In genomic region chr10:102504179-102504975, GRCh38 we compare ENCODE assay signal across 8 cellular contexts. TPM values are rescaled to one million over a fixed set of nuclear protein-coding genes. Genes with fewer than 3 reads are reported as not detected.
A peak's percentile ranks its signal among the peaks of the same experiment; 100 is the strongest.
DNase-seq lines count a peak whose midpoint lies in the region; ATAC-seq and TF ChIP-seq lines count a peak whose summit lies in the region.

No MANE protein-coding gene starts in this region.

- H2BK5ac ChIP-seq in mesendoderm (ENCODE audit: low read length) = no peak overlapping the region

- H2BK120ac ChIP-seq in mesendoderm (ENCODE audit: low read depth, low read length) = no peak overlapping the region

- H3K27me3 ChIP-seq in ectodermal cell (ENCODE audit: control insufficient read depth, insufficient read depth, low read length, poor library complexity, severe bottlenecking) (no peaks in the 10 kb centered on the region), mesendoderm (ENCODE audit: insufficient read depth, low read length, poor library complexity) (no peaks in the 10 kb centered on the region)

- H3K4ac ChIP-seq in mesendoderm (ENCODE audit: low read depth, low read length) = peak overlapping the region; percentile 41

- H3K4me1 ChIP-seq in ectodermal cell (ENCODE audit: control insufficient read depth, insufficient read depth, low read length) = peaks cover 13% of the 10 kb centered on the region
- peaks cover 4% of the 10 kb centered on the region for H3K4me1 ChIP-seq in mesendoderm (ENCODE audit: control insufficient read depth, low read depth, low read length)

- H4K5ac ChIP-seq in mesendoderm (ENCODE audit: low read length) = no peak overlapping the region

- 0 to 1% methylated on average over 47 of the region's 47 CpGs for WGBS in ectodermal cell, 2 experiments
- WGBS in mesendoderm (ENCODE audit: extremely low coverage, insufficient coverage, low lambda C conversion rate) = no CpG with 5 or more reads among the region's 47 CpGs

- H3K27ac ChIP-seq in VCaP (peak overlapping the region; percentile 90), ectodermal cell (ENCODE audit: insufficient read depth, low read depth, low read length, poor library complexity, severe bottlenecking) (peak overlapping the region; percentile 84), mesendoderm (ENCODE audit: low read depth, low read length) (peak overlapping the region; percentile 7)

- peaks cover 24% of the 10 kb centered on the region for H3K79me2 ChIP-seq in mesendoderm (ENCODE audit: control insufficient read depth, insufficient read depth, low read length)

- peak overlapping the region; percentile 92 for H3K56ac ChIP-seq in mesendoderm (ENCODE audit: low read length)

- TF ChIP-seq CTCF in VCaP (conservative IDR thresholded peaks at IDR 0.05) = no peak

- H3K23ac ChIP-seq in mesendoderm (ENCODE audit: low read length) = no peak overlapping the region

- H3K18ac ChIP-seq in mesendoderm (ENCODE audit: low read length) = peak overlapping the region; percentile 92

- H3K36me3 ChIP-seq in ectodermal cell (ENCODE audit: control insufficient read depth, insufficient read depth, low read length) (peaks cover 4% of the 10 kb centered on the region), mesendoderm (ENCODE audit: control insufficient read depth, insufficient read depth, low read length) (peaks cover 3% of the 10 kb centered on the region)

- H3K9me3 Mint-ChIP-seq in stimulated activated naive CD8-positive, alpha-beta T cell treated with anti-CD3 and anti-CD28 coated beads, Interleukin-15, amount 100 ng/mL, for 72 hours = no peaks in the 10 kb centered on the region

- H3K4me3 Mint-ChIP-seq in stimulated activated naive CD8-positive, alpha-beta T cell treated with anti-CD3 and anti-CD28 coated beads, Interleukin-15, amount 100 ng/mL, for 72 hours = no peak overlapping the region

- H2BK15ac ChIP-seq in mesendoderm (replicated peaks; ENCODE audit: low read depth) = no peak overlapping the region

- DNase-seq in activated gamma-delta T cell treated with Interleukin-2 at 50 U/mL for 16 hours = peak; percentile 19
- no peak for DNase-seq in activated gamma-delta T cell (lab: John Stamatoyannopoulos, UW)
- DNase-seq in mesendoderm = peak; percentile 76
- DNase-seq in stimulated activated naive CD8-positive, alpha-beta T cell treated with anti-CD3 and anti-CD28 coated beads, Interleukin-15, amount 100 ng/mL, for 72 hours = peak in 1 of 2 donors; percentile 17
- no peak for DNase-seq in epidermal melanocyte (ENCODE audit: insufficient read length, low spot score)
- no peak for DNase-seq in NCI-H2196 (lab: John Stamatoyannopoulos, UW; ENCODE audit: unreplicated experiment)

- peak overlapping the region; percentile 93 for H3K4me2 ChIP-seq in mesendoderm (ENCODE audit: low read length)

- peak; percentile 1 for ATAC-seq in stimulated activated naive CD8-positive, alpha-beta T cell treated with anti-CD3 and anti-CD28 coated beads, Interleukin-15, amount 100 ng/mL, for 72 hours

- H3K9me3 ChIP-seq in ectodermal cell (ENCODE audit: control insufficient read depth, low read length) = no peaks in the 10 kb centered on the region

- H3K27ac Mint-ChIP-seq in stimulated activated naive CD8-positive, alpha-beta T cell treated with anti-CD3 and anti-CD28 coated beads, Interleukin-15, amount 100 ng/mL, for 72 hours = peak overlapping the region; percentile 89 to 93

- no peak overlapping the region for H2AK5ac ChIP-seq in mesendoderm (ENCODE audit: low read length)

- peak overlapping the region; percentile 82 for H3K9ac ChIP-seq in mesendoderm (ENCODE audit: low read length)

- H4K8ac ChIP-seq in mesendoderm (ENCODE audit: low read depth, low read length) = no peak overlapping the region

- H3K4me3 ChIP-seq in ectodermal cell (ENCODE audit: insufficient read depth, low read depth, low read length) (peak overlapping the region; percentile 88), mesendoderm (ENCODE audit: low read length) (peak overlapping the region; percentile 83)

- H3K79me1 ChIP-seq in mesendoderm (ENCODE audit: low read length) = peaks cover 19% of the 10 kb centered on the region

- no peaks in the 10 kb centered on the region for H3K27me3 Mint-ChIP-seq in stimulated activated naive CD8-positive, alpha-beta T cell treated with anti-CD3 and anti-CD28 coated beads, Interleukin-15, amount 100 ng/mL, for 72 hours

- peaks cover 37% of the 10 kb centered on the region for H3K4me1 Mint-ChIP-seq in stimulated activated naive CD8-positive, alpha-beta T cell treated with anti-CD3 and anti-CD28 coated beads, Interleukin-15, amount 100 ng/mL, for 72 hours

RNA-seq across cellular contexts. Expression of gene SUFU, which starts 0.6 kb away (rescaled TPM):
- polyA plus RNA-seq in ectodermal cell (2013, experiment 1 of 4) = 31.2 TPM
- 34.3 TPM for polyA plus RNA-seq in ectodermal cell (2013, experiment 2 of 4)
- polyA plus RNA-seq in ectodermal cell (2013, experiment 3 of 4) = 25.2 TPM
- 28.2 TPM for polyA plus RNA-seq in ectodermal cell (2013, experiment 4 of 4)
- polyA plus RNA-seq in mesendoderm (2013, experiment 1 of 2) = 5.3 TPM
- 4.8 TPM for polyA plus RNA-seq in mesendoderm (2013, experiment 2 of 2)

RNA-seq across cellular contexts. Expression of gene ACTR1A, which starts 1.9 kb away (rescaled TPM):
- polyA plus RNA-seq in ectodermal cell (2013, experiment 1 of 4) = 160 TPM
- 175 TPM for polyA plus RNA-seq in ectodermal cell (2013, experiment 2 of 4)
- polyA plus RNA-seq in ectodermal cell (2013, experiment 3 of 4) = 108 TPM
- polyA plus RNA-seq in ectodermal cell (2013, experiment 4 of 4) = 117 TPM
- 47.3 TPM for polyA plus RNA-seq in mesendoderm (2013, experiment 1 of 2)
- 49.0 TPM for polyA plus RNA-seq in mesendoderm (2013, experiment 2 of 2)

RNA-seq across cellular contexts. Expression of gene C10orf95, which starts 53.0 kb away (rescaled TPM):
- not detected for polyA plus RNA-seq in ectodermal cell (2013, experiment 1 of 4)
- 0.12 TPM for polyA plus RNA-seq in ectodermal cell (2013, experiment 2 of 4)
- polyA plus RNA-seq in ectodermal cell (2013, experiment 3 of 4) = not detected
- polyA plus RNA-seq in ectodermal cell (2013, experiment 4 of 4) = not detected
- polyA plus RNA-seq in mesendoderm (2013, experiment 1 of 2) = 0.24 TPM
- polyA plus RNA-seq in mesendoderm (2013, experiment 2 of 2) = 0.21 TPM

Comparison
In these comparisons a context has a peak if more than half of its experiments do, and no peak if none do; other contexts are left out.
1. DNase-seq: peak in activated gamma-delta T cell treated with Interleukin-2 at 50 U/mL for 16 hours (single experiment) and mesendoderm (single experiment); none in activated gamma-delta T cell (single experiment), epidermal melanocyte (single experiment) and NCI-H2196 (single experiment).
2. H3K27ac ChIP-seq: peak in every context shown above with its lines; median percentile 90 in VCaP; 84 in ectodermal cell; 7 in mesendoderm.